In the genomic region with DNA sequence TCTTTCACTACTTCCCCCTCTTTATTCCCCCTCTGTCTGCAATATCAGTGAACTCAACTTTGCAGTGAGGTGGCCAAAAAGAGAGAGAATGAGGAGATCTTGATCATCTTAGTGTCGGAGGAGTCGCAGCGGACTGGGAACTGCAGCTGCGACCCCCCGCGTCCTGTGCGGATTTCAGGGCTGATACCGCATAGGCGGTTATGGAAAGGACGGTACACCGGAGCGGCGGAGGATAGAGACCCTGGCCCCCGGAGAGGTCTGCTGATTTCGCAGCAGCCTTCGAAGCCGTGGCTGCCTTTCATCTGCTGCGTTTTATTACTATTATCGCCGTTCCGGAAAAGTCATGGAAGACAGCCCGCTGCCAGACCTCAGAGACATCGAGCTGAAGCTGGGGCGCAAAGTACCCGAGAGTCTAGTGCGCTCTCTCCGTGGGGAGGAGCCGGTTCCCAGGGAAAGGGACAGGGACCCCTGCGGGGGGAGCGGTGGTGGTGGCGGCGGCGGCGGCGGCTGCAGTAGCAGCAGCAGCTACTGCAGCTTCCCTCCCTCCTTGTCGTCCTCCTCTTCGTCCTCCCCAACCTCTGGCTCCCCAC, we compare ENCODE assay signal across 1 cellular context.
TF ChIP-seq lines count a peak whose summit lies in the region.

No MANE protein-coding gene starts in this region.

TF ChIP-seq in HepG2, 621 proteins besides CTCF, POLR2A, EP300 and RAD21 (continued from another document):
- TF ChIP-seq, protein P1, sequence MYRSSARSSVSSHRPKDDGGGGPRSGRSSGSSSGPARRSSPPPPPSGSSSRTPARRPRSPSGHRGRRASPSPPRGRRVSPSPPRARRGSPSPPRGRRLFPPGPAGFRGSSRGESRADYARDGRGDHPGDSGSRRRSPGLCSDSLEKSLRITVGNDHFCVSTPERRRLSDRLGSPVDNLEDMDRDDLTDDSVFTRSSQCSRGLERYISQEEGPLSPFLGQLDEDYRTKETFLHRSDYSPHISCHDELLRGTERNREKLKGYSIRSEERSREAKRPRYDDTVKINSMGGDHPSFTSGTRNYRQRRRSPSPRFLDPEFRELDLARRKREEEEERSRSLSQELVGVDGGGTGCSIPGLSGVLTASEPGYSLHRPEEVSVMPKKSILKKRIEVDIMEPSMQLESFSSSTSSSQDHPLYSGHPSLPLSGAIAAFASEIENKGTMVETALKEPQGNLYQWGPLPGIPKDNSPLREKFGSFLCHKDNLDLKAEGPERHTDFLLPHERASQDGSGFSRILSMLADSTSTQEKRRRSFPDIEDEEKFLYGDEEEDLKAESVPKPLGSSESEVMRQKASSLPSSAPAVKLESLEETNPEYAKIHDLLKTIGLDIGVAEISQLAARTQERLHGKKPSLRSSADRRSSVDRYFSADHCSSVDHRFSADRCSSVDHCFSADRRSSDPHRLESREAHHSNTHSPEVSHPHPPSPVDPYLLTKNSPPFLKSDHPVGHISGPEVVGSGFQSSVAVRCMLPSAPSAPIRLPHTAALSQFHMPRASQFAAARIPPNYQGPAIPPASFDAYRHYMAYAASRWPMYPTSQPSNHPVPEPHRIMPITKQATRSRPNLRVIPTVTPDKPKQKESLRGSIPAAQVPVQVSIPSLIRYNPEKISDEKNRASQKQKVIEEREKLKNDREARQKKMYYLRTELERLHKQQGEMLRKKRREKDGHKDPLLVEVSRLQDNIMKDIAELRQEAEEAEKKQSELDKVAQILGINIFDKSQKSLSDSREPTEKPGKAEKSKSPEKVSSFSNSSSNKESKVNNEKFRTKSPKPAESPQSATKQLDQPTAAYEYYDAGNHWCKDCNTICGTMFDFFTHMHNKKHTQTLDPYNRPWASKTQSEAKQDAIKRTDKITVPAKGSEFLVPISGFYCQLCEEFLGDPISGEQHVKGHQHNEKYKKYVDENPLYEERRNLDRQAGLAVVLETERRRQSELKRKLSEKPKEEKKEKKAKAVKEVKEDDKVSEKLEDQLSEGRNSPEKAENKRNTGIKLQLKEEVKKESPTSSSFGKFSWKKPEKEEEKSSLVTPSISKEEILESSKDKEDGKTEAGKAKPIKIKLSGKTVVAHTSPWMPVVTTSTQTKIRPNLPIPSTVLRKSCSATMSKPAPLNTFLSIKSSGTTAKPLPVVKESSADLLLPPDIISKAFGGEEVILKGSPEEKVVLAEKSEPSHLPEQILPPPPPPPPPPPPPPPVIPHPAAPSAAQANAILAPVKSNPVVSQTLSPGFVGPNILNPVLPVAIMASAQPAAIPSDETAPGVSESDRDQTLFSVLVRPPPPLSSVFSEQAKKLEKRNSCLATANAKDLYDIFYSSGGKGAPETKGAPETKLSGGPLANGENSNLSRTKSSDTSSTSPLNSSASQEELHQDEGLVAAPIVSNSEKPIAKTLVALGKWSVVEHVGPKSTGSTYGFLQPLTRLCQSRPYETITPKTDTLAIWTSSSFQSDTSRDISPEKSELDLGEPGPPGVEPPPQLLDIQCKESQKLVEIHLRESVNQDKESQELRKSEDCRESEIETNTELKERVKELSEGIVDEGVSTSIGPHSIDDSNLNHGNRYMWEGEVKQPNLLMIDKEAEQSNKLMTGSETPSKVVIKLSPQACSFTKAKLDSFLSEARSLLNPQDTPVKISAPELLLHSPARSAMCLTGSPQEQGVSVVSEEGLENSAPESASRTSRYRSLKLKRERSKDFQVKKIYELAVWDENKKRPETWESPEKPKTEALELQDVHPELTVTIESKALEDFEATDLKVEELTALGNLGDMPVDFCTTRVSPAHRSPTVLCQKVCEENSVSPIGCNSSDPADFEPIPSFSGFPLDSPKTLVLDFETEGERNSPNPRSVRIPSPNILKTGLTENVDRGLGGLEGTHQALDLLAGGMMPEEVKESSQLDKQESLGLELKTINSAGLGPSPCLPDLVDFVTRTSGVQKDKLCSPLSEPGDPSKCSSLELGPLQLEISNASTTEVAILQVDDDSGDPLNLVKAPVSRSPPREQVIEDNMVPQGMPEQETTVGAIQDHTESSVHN (CRISPR knock-in tag; IDR thresholded peaks at IDR 0.05) = no peak
- no peak for TF ChIP-seq MAFF (IDR thresholded peaks at IDR 0.05; ENCODE audit: low read depth, low read length)
- TF ChIP-seq, protein P2, sequence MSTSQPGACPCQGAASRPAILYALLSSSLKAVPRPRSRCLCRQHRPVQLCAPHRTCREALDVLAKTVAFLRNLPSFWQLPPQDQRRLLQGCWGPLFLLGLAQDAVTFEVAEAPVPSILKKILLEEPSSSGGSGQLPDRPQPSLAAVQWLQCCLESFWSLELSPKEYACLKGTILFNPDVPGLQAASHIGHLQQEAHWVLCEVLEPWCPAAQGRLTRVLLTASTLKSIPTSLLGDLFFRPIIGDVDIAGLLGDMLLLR (CRISPR knock-in tag; IDR thresholded peaks at IDR 0.05) = no peak
- 0 out of 2 replicates have a peak, but pooled peaks have one; percentile 20 for TF ChIP-seq SRY (CRISPR knock-in tag; IDR thresholded peaks at IDR 0.05)
- TF ChIP-seq ZMYM2 (CRISPR knock-in tag; IDR thresholded peaks at IDR 0.05) = no peak
- no peak for TF ChIP-seq EHMT2 (IDR thresholded peaks at IDR 0.05; ENCODE audit: borderline replicate concordance, low read depth, low read length)
- peak; percentile 18; the same call in 1 of the 2 replicates for TF ChIP-seq ZNF296 (CRISPR knock-in tag; conservative IDR thresholded peaks at IDR 0.05)
- no peak for TF ChIP-seq SCMH1 (CRISPR knock-in tag; IDR thresholded peaks at IDR 0.05; ENCODE audit: borderline replicate concordance)
- TF ChIP-seq NR2F2 (IDR thresholded peaks at IDR 0.05; ENCODE audit: borderline replicate concordance, low read depth) = no peak
- no peak for TF ChIP-seq ZNF891 (CRISPR knock-in tag; IDR thresholded peaks at IDR 0.05)
- no peak for TF ChIP-seq GLMP (CRISPR knock-in tag; IDR thresholded peaks at IDR 0.05; ENCODE audit: borderline replicate concordance)
- TF ChIP-seq ZFP90 (CRISPR knock-in tag; IDR thresholded peaks at IDR 0.05; ENCODE audit: borderline replicate concordance) = no peak
- no peak for TF ChIP-seq ZNF121 (CRISPR knock-in tag; IDR thresholded peaks at IDR 0.05)
- no peak for TF ChIP-seq ZNF17 (CRISPR knock-in tag; IDR thresholded peaks at IDR 0.05)
- no peak for TF ChIP-seq ZNF235 (CRISPR knock-in tag; IDR thresholded peaks at IDR 0.05; ENCODE audit: borderline replicate concordance)
- TF ChIP-seq, protein P3, sequence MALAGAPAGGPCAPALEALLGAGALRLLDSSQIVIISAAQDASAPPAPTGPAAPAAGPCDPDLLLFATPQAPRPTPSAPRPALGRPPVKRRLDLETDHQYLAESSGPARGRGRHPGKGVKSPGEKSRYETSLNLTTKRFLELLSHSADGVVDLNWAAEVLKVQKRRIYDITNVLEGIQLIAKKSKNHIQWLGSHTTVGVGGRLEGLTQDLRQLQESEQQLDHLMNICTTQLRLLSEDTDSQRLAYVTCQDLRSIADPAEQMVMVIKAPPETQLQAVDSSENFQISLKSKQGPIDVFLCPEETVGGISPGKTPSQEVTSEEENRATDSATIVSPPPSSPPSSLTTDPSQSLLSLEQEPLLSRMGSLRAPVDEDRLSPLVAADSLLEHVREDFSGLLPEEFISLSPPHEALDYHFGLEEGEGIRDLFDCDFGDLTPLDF (CRISPR knock-in tag; IDR thresholded peaks at IDR 0.05) = no peak
- peak; percentile 17 for TF ChIP-seq PHF20 (CRISPR knock-in tag; IDR thresholded peaks at IDR 0.05)
- TF ChIP-seq ZNF660 (CRISPR knock-in tag; IDR thresholded peaks at IDR 0.05; ENCODE audit: borderline replicate concordance, low read depth) = no peak
- no peak for TF ChIP-seq SPEN (CRISPR knock-in tag; IDR thresholded peaks at IDR 0.05; ENCODE audit: low read depth)
